ENCODE assay signal across 1 cellular context in genomic region chr16:80692270-80692669, GRCh38.
TF ChIP-seq lines count a peak whose summit lies in the region.

No MANE protein-coding gene starts in this region.

TF ChIP-seq in GM12878, 131 proteins besides CTCF, POLR2A, EP300 and RAD21 (continued from another document):
- TF ChIP-seq HSF1 (IDR thresholded peaks at IDR 0.05; ENCODE audit: low read depth, low read length) (no peak), JUNB (IDR thresholded peaks at IDR 0.05) (peak; percentile 70; the same call in 1 of the 2 replicates)
